19 cellular contexts compared by ENCODE assay signal in genomic region chr3:83632526-83632925, GRCh38.
DNase-seq lines count a peak whose midpoint lies in the region; ATAC-seq and TF ChIP-seq lines count a peak whose summit lies in the region.
"Had no signal": no experiment of that assay in that cellular context is flagged by ENCODE, and none has a peak within 500 bp of the region (broad histone marks: within the 10 kb centered on the region; RNA-seq: fewer than 3 reads in every experiment).

No MANE protein-coding gene starts in this region.

- H3K9me3 ChIP-seq in PC-3 (ENCODE audit: low read length) (no peaks in the 10 kb centered on the region), suprapubic skin (no peaks in the 10 kb centered on the region), upper lobe of right lung (no peaks in the 10 kb centered on the region), heart left ventricle (peaks cover 0 to 7% (median 0%) of the 10 kb centered on the region in 12 donors)
- H3K9me3 ChIP-seq: BE2C, BLaER1 had no signal

- H3K27me3 ChIP-seq in PC-3 (ENCODE audit: low read length) (no peaks in the 10 kb centered on the region), suprapubic skin (no peaks in the 10 kb centered on the region), upper lobe of right lung (no peaks in the 10 kb centered on the region), heart left ventricle (no peaks in the 10 kb centered on the region)
- H3K27me3 ChIP-seq: BE2C, BLaER1 had no signal

- TF ChIP-seq CTCF in PC-3 (conservative IDR thresholded peaks at IDR 0.05; ENCODE audit: low read depth, low read length) = no peak
- TF ChIP-seq CTCF in epithelial cell of esophagus (IDR thresholded peaks at IDR 0.05; ENCODE audit: insufficient read depth, low read depth, low read length, missing control alignments) = no peak
- TF ChIP-seq CTCF in suprapubic skin (IDR thresholded peaks at IDR 0.05) = no peak
- no peak for TF ChIP-seq CTCF in upper lobe of right lung (IDR thresholded peaks at IDR 0.05)
- no peak for TF ChIP-seq CTCF in heart left ventricle (IDR thresholded peaks at IDR 0.05)

- TF ChIP-seq POLR2A in suprapubic skin (IDR thresholded peaks at IDR 0.05) (no peak), heart left ventricle (IDR thresholded peaks at IDR 0.05) (no peak)

- H3K27ac ChIP-seq in PC-3 (ENCODE audit: low read length) = no peak overlapping the region
- H3K27ac ChIP-seq in suprapubic skin = no peak overlapping the region
- no peak overlapping the region for H3K27ac ChIP-seq in upper lobe of right lung
- H3K27ac ChIP-seq in heart left ventricle = no peak overlapping the region
- H3K27ac ChIP-seq: BLaER1 had no signal

- H4K20me1 ChIP-seq in PC-3 (ENCODE audit: low read length) = no peaks in the 10 kb centered on the region
- H4K20me1 ChIP-seq: BLaER1 had no signal

- H3K79me2 ChIP-seq in PC-3 (ENCODE audit: low read length) = no peaks in the 10 kb centered on the region

- no peak overlapping the region for H3K9ac ChIP-seq in PC-3 (ENCODE audit: low read length)
- H3K9ac ChIP-seq: BLaER1 had no signal

- peak; percentile 4 for DNase-seq in HS-5 (ENCODE audit: low read depth)
- DNase-seq in PC-3 = peak; percentile 31
- peak; percentile 8 for DNase-seq in epithelial cell of esophagus (ENCODE audit: low read depth)
- peak; percentile 50 for DNase-seq in fibroblast of gingiva (ENCODE audit: low read depth)
- no peak for DNase-seq in suprapubic skin (ENCODE audit: low spot score in 2 of 2)
- DNase-seq in upper lobe of right lung = no peak
- no peak for DNase-seq in stimulated activated CD4-positive, alpha-beta T cell treated with anti-CD3 and anti-CD28 coated beads, Interleukin-1b, Interleukin-23, amount 100 ng/mL, for 48 hours
- no peak for DNase-seq in heart left ventricle
- DNase-seq: 8988T; ACHN; BE2C; C1 segment of cervical spinal cord; CD4-positive, alpha-beta memory T cell; CD4-positive, CD25-positive, alpha-beta regulatory T cell; CD8-positive, alpha-beta memory T cell; COR-L47; DMS79 treated with DMSO at 0.1 percent for 48 hours; GF-D8 had no signal

- no peak for TF ChIP-seq EP300 in suprapubic skin (IDR thresholded peaks at IDR 0.05)

- POLR2A ChIA-PET in PC-3 (lab: Charles Lee; ENCODE audit: unreplicated experiment) = interaction anchor here (0.7 kb wide), 1 partner anchor 310 kb away, joined by 6 read pairs; no protein-coding TSS in a partner anchor

- H2AFZ ChIP-seq in PC-3 (ENCODE audit: low read length) = no peak overlapping the region

- intact Hi-C loops in PC-3 (cut with micrococcal nuclease) = no loop called here
- intact Hi-C loops in upper lobe of right lung (cut with DNase I) = no loop called here
- intact Hi-C loops in heart left ventricle (cut with DNase I) = no loop called here

- no peaks in the 10 kb centered on the region for H3F3A ChIP-seq in PC-3 (ENCODE audit: low read length, unreplicated experiment)

- no peaks in the 10 kb centered on the region for H3K36me3 ChIP-seq in PC-3 (ENCODE audit: low read depth, low read length)
- H3K36me3 ChIP-seq in suprapubic skin = no peaks in the 10 kb centered on the region
- no peaks in the 10 kb centered on the region for H3K36me3 ChIP-seq in upper lobe of right lung
- no peaks in the 10 kb centered on the region for H3K36me3 ChIP-seq in heart left ventricle
- H3K36me3 ChIP-seq: BE2C, BLaER1 had no signal

- no TSS peak for BruUV-seq in PC-3 (replicated peaks; lab: Mats Ljungman, UMichigan)

- ATAC-seq in PC-3 = peak; percentile 67
- no peak for ATAC-seq in upper lobe of right lung
- ATAC-seq in heart left ventricle = no peak

- no peaks in the 10 kb centered on the region for H3K9me2 ChIP-seq in PC-3 (replicated peaks; ENCODE audit: low read length)

- H3K4me2 ChIP-seq in PC-3 (ENCODE audit: low read length) = no peak overlapping the region
- H3K4me2 ChIP-seq: BLaER1 had no signal

- no peaks in the 10 kb centered on the region for H3K4me1 ChIP-seq in PC-3 (ENCODE audit: insufficient read depth, low read length)
- no peaks in the 10 kb centered on the region for H3K4me1 ChIP-seq in suprapubic skin
- H3K4me1 ChIP-seq in upper lobe of right lung = no peaks in the 10 kb centered on the region
- H3K4me1 ChIP-seq in heart left ventricle = no peaks in the 10 kb centered on the region
- H3K4me1 ChIP-seq: BE2C, BLaER1 had no signal

- CTCF ChIA-PET in PC-3 (lab: Charles Lee) = no interaction called here

- H3K4me3 ChIP-seq in PC-3 (ENCODE audit: low read length) (no peak overlapping the region), epithelial cell of esophagus (ENCODE audit: low read length) (no peak overlapping the region), suprapubic skin (no peak overlapping the region), upper lobe of right lung (no peak overlapping the region), heart left ventricle (no peak overlapping the region)
- H3K4me3 ChIP-seq: BLaER1 had no signal

Comparison
In these comparisons a context has a peak if more than half of its experiments do, and no peak if none do; other contexts are left out.
1. DNase-seq: peak in HS-5 (single experiment), PC-3 (single experiment), epithelial cell of esophagus (single experiment) and fibroblast of gingiva (single experiment); none in suprapubic skin (0 of 2), upper lobe of right lung (single experiment), stimulated activated CD4-positive, alpha-beta T cell treated with anti-CD3 and anti-CD28 coated beads, Interleukin-1b, Interleukin-23, amount 100 ng/mL, for 48 hours (single experiment) and heart left ventricle (0 of 5).